ENCODE assay signal across 1 cellular context in genomic region chr7:64297418-64297817, GRCh38. TPM values are rescaled to one million over a fixed set of nuclear protein-coding genes. Genes with fewer than 3 reads are reported as not detected.
"Had no signal": no experiment of that assay in that cellular context is flagged by ENCODE, and none has a peak within 500 bp of the region (broad histone marks: within the 10 kb centered on the region; RNA-seq: fewer than 3 reads in every experiment).

No MANE protein-coding gene starts in this region.

RNA-seq across cellular contexts. Expression of gene ZNF736, which starts 16.3 kb away (rescaled TPM):
- total RNA-seq: NCI-H460 had no signal
